Comparison of ENCODE assay signal across 15 cellular contexts in genomic region chr5:136032564-136032963, GRCh38. TPM values are rescaled to one million over a fixed set of nuclear protein-coding genes. Genes with fewer than 3 reads are reported as not detected.
DNase-seq lines count a peak whose midpoint lies in the region; ATAC-seq and TF ChIP-seq lines count a peak whose summit lies in the region.
"Had no signal": no experiment of that assay in that cellular context is flagged by ENCODE, and none has a peak within 500 bp of the region (broad histone marks: within the 10 kb centered on the region; RNA-seq: fewer than 3 reads in every experiment).

No MANE protein-coding gene starts in this region.

- H3K27ac Mint-ChIP-seq in dendritic cell treated with granulocyte-macrophage colony-stimulating factor and Interleukin-4, amounts not matched to agents 40 ng/mL and 50 ng/mL, for 4 days = peak overlapping the region; percentile 94

- H3K36me3 Mint-ChIP-seq in dendritic cell treated with granulocyte-macrophage colony-stimulating factor and Interleukin-4, amounts not matched to agents 40 ng/mL and 50 ng/mL, for 4 days (ENCODE audit: low read depth) = peaks cover 87% of the 10 kb centered on the region

- H2BK5ac ChIP-seq in trophoblast cell (ENCODE audit: low read depth, low read length, poor library complexity) = no peak overlapping the region

- H2BK12ac ChIP-seq in trophoblast cell (ENCODE audit: low read length) = no peak overlapping the region

- H3K9ac ChIP-seq in trophoblast cell (ENCODE audit: low read length) = no peak overlapping the region

- H3K27me3 ChIP-seq in trophoblast cell (ENCODE audit: insufficient read depth, low read length) = peaks cover 2% of the 10 kb centered on the region

- no peak for TF ChIP-seq POLR2A in NB4 (IDR thresholded peaks at IDR 0.05; ENCODE audit: extremely low read depth, insufficient read length)

- H3K79me1 ChIP-seq in trophoblast cell (ENCODE audit: low read length) = peaks cover 24% of the 10 kb centered on the region

- no peaks in the 10 kb centered on the region for H3K27me3 Mint-ChIP-seq in dendritic cell treated with granulocyte-macrophage colony-stimulating factor and Interleukin-4, amounts not matched to agents 40 ng/mL and 50 ng/mL, for 4 days

- peak overlapping the region; percentile 91 for H3K4me3 Mint-ChIP-seq in dendritic cell treated with granulocyte-macrophage colony-stimulating factor and Interleukin-4, amounts not matched to agents 40 ng/mL and 50 ng/mL, for 4 days

- H2AFZ ChIP-seq in trophoblast cell (ENCODE audit: insufficient read depth, low read length, poor library complexity) = no peak overlapping the region

- H3K4me1 ChIP-seq in trophoblast cell (ENCODE audit: control insufficient read depth in 1 of 2, insufficient read depth in 2 of 2, low read length in 2 of 2) = peaks cover 28 to 45% of the 10 kb centered on the region in 2 experiments

- no peaks in the 10 kb centered on the region for H3K9me3 Mint-ChIP-seq in dendritic cell treated with granulocyte-macrophage colony-stimulating factor and Interleukin-4, amounts not matched to agents 40 ng/mL and 50 ng/mL, for 4 days

- peaks cover 81% of the 10 kb centered on the region for H3K4me1 Mint-ChIP-seq in dendritic cell treated with granulocyte-macrophage colony-stimulating factor and Interleukin-4, amounts not matched to agents 40 ng/mL and 50 ng/mL, for 4 days (ENCODE audit: low read depth)

- no peak overlapping the region for H3K18ac ChIP-seq in trophoblast cell (ENCODE audit: low read length)

- H4K12ac ChIP-seq in trophoblast cell (ENCODE audit: low read depth, low read length) = no peak overlapping the region

- H3K79me2 ChIP-seq in trophoblast cell (ENCODE audit: control insufficient read depth, insufficient read depth, low read length, poor library complexity) = peaks cover 25% of the 10 kb centered on the region

- no CpG with 5 or more reads among the region's 2 CpGs for WGBS in trophoblast cell (ENCODE audit: extremely low coverage, insufficient coverage, insufficient read length)

- no peak for ATAC-seq in HG02852 (IDR thresholded peaks at IDR 0.05; ENCODE audit: unreplicated experiment)
- ATAC-seq: activated CD4-positive, CD25-positive, alpha-beta regulatory T cell treated with anti-CD3 and anti-CD28 coated beads, Interleukin-2, amount 50 U/mL, for 24 hours; left ventricle myocardium superior had no signal

- no peak for TF ChIP-seq CTCF in NB4 (IDR thresholded peaks at IDR 0.05; ENCODE audit: low read depth, low read length)

- no peaks in the 10 kb centered on the region for H3K9me3 ChIP-seq in trophoblast cell (ENCODE audit: insufficient read depth, low read depth, low read length)

- no peak overlapping the region for H3K4ac ChIP-seq in trophoblast cell (ENCODE audit: low read depth, low read length)

- H4K91ac ChIP-seq in trophoblast cell (ENCODE audit: low read depth, low read length) = no peak overlapping the region

- in situ Hi-C loops in Caki2 (cut with HindIII; ENCODE audit: low pct_unique_long_range_greater_than_20kb, low sequenced_read_pairs) = no loop called here

- no peak overlapping the region for H3K23ac ChIP-seq in trophoblast cell (ENCODE audit: low read length)

- no peak overlapping the region for H4K8ac ChIP-seq in trophoblast cell (ENCODE audit: low read depth, low read length)

- H3K4me2 ChIP-seq in trophoblast cell (ENCODE audit: low read length) = peak overlapping the region; percentile 66

- H3K27ac ChIP-seq in trophoblast cell (ENCODE audit: low read depth, low read length) = peak overlapping the region; percentile 1
- H3K27ac ChIP-seq: cardiac muscle cell had no signal

- no peak overlapping the region for H3K14ac ChIP-seq in trophoblast cell (ENCODE audit: low read length)

- peaks cover 47 to 71% of the 10 kb centered on the region in 2 experiments for H3K36me3 ChIP-seq in trophoblast cell (ENCODE audit: control insufficient read depth in 1 of 2, insufficient read depth in 2 of 2, low read length in 2 of 2)
- H3K36me3 ChIP-seq: cardiac muscle cell had no signal

- DNase-seq in Caki2 (ENCODE audit: low read depth) (peak; percentile 44), NB4 (ENCODE audit: low read depth) (peak; percentile 56), trophoblast cell (no peak), NCI-H1417 treated with DMSO at 0.1 percent for 48 hours (lab: John Stamatoyannopoulos, UW) (no peak), NCI-H2029 (lab: John Stamatoyannopoulos, UW) (no peak)
- no peak for DNase-seq in activated effector memory CD4-positive, alpha-beta T cell treated with Interleukin-2 at 50 U/mL for 16 hours
- DNase-seq: COR-L47; left ventricle myocardium superior; NCI-H524; nucleus accumbens; stimulated activated naive CD4-positive, alpha-beta T cell had no signal

- intact Hi-C loops in dendritic cell treated with granulocyte-macrophage colony-stimulating factor and Interleukin-4, amounts not matched to agents 40 ng/mL and 50 ng/mL, for 4 days (cut with micrococcal nuclease) = no loop called here

- no peak overlapping the region for H2BK120ac ChIP-seq in trophoblast cell (ENCODE audit: insufficient read depth, low read length, poor library complexity)

- H2AK5ac ChIP-seq in trophoblast cell (ENCODE audit: low read length) = no peak overlapping the region

- no peak overlapping the region for H3K4me3 ChIP-seq in NB4 (ENCODE audit: low read depth, low read length)
- no peak overlapping the region for H3K4me3 ChIP-seq in trophoblast cell (ENCODE audit: low read depth, low read length)
- H3K4me3 ChIP-seq: cardiac muscle cell had no signal

RNA-seq across cellular contexts. Expression of gene TGFBI, which starts 3.8 kb away (rescaled TPM):
- 298 and 340 TPM in 2 replicates for total RNA-seq in Caki2 (2014; rRNA removed; shearing (Covaris generic); ENCODE audit: low replicate concordance)
- polyA plus RNA-seq in trophoblast cell (2013) = 3,939 and 3,953 TPM in 2 replicates

Comparison
In these comparisons a context has a peak if more than half of its experiments do, and no peak if none do; other contexts are left out.
1. DNase-seq: peak in Caki2 (single experiment) and NB4 (single experiment); none in trophoblast cell (0 of 2), NCI-H1417 treated with DMSO at 0.1 percent for 48 hours (single experiment), NCI-H2029 (single experiment) and activated effector memory CD4-positive, alpha-beta T cell treated with Interleukin-2 at 50 U/mL for 16 hours (single experiment).